17 cellular contexts compared by ENCODE assay signal in genomic region chr6:121944361-121944760, GRCh38.
A peak's percentile ranks its signal among the peaks of the same experiment; 100 is the strongest.
DNase-seq lines count a peak whose midpoint lies in the region; ATAC-seq and TF ChIP-seq lines count a peak whose summit lies in the region.
"Had no signal": no experiment of that assay in that cellular context is flagged by ENCODE, and none has a peak within 500 bp of the region (broad histone marks: within the 10 kb centered on the region; RNA-seq: fewer than 3 reads in every experiment).

No MANE protein-coding gene starts in this region.

- no peak overlapping the region for H3K4me2 ChIP-seq in GM23248 (ENCODE audit: unreplicated experiment)
- H3K4me2 ChIP-seq: A549 had no signal

- H3K36me3 ChIP-seq in GM23248 (ENCODE audit: low read depth), result no peaks in the 10 kb centered on the region
- H3K36me3 ChIP-seq: BE2C, SJCRH30 had no signal

- H3K27me3 ChIP-seq in GM23248 (replicated peaks; ENCODE audit: insufficient read depth), result no peaks in the 10 kb centered on the region
- H3K27me3 ChIP-seq: BE2C, SJCRH30 had no signal

- ATAC-seq in GM18511 (IDR thresholded peaks at IDR 0.05; ENCODE audit: unreplicated experiment) (no peak), GM19467 (IDR thresholded peaks at IDR 0.05; ENCODE audit: unreplicated experiment) (no peak)
- ATAC-seq: A549 had no signal

- WGBS in GM23248 (ENCODE audit: low coverage in 1 of 2, low lambda C conversion rate in 2 of 2, missing lambda C conversion rate in 2 of 2), 2 experiments, result 0 to 2% methylated on average over 1 of the region's 1 CpG

- peak; percentile 59 for DNase-seq in AG08395 (ENCODE audit: low spot score)
- peak; percentile 72 for DNase-seq in GM23248
- peak; percentile 66 for DNase-seq in astrocyte of the cerebellum (ENCODE audit: low read depth)
- DNase-seq in glomerular visceral epithelial cell (ENCODE audit: extremely low spot score), result peak; percentile 5
- no peak for DNase-seq in GF-D8 (lab: John Stamatoyannopoulos, UW)
- no peak for DNase-seq in globus pallidus (ENCODE audit: low spot score)
- DNase-seq: BE2C; CD4-positive, alpha-beta memory T cell; DND-41; NCI-H1436; NCI-H2081; NCI-H524; RPMI8226; SJCRH30 had no signal

- no peak overlapping the region for H3K4me3 ChIP-seq in GM23248
- H3K4me3 ChIP-seq in astrocyte of the cerebellum (ENCODE audit: low read depth, low read length), result no peak overlapping the region
- H3K4me3 ChIP-seq: A549, SJCRH30 had no signal

- H3K9me3 ChIP-seq in GM23248 (ENCODE audit: low read depth), result no peaks in the 10 kb centered on the region
- H3K9me3 ChIP-seq: BE2C, SJCRH30 had no signal

- no peaks in the 10 kb centered on the region for H3F3A ChIP-seq in GM23248 (ENCODE audit: insufficient read depth)

- peaks cover 11% of the 10 kb centered on the region for H3K4me1 ChIP-seq in GM23248 (ENCODE audit: insufficient read depth)
- H3K4me1 ChIP-seq: A549, BE2C, SJCRH30 had no signal

- no peak overlapping the region for H3K9ac ChIP-seq in GM23248

- in situ Hi-C loops in GM23248 (cut with MboI), result no loop called here
- in situ Hi-C loops in astrocyte of the cerebellum (cut with HindIII; ENCODE audit: low sequenced_read_pairs), result no loop called here

- H2AFZ ChIP-seq in GM23248, result no peak overlapping the region

- H3K9me2 ChIP-seq in GM23248 (ENCODE audit: insufficient read depth), result no peaks in the 10 kb centered on the region

- no peak overlapping the region for H3K27ac ChIP-seq in GM23248
- H3K27ac ChIP-seq: A549, SJCRH30 had no signal

- no peaks in the 10 kb centered on the region for H3K79me2 ChIP-seq in GM23248 (ENCODE audit: insufficient read depth)

- H4K20me1 ChIP-seq in GM23248 (ENCODE audit: insufficient read depth), result no peaks in the 10 kb centered on the region

- TF ChIP-seq CTCF in astrocyte of the cerebellum (IDR thresholded peaks at IDR 0.05; ENCODE audit: low read depth, low read length, missing control alignments), result no peak

Comparison
In these comparisons a context has a peak if more than half of its experiments do, and no peak if none do; other contexts are left out.
1. DNase-seq: peak in AG08395 (single experiment), GM23248 (single experiment), astrocyte of the cerebellum (single experiment) and glomerular visceral epithelial cell (single experiment); none in GF-D8 (single experiment) and globus pallidus (single experiment).